ENCODE assay signal across 8 cellular contexts in the genomic region with DNA sequence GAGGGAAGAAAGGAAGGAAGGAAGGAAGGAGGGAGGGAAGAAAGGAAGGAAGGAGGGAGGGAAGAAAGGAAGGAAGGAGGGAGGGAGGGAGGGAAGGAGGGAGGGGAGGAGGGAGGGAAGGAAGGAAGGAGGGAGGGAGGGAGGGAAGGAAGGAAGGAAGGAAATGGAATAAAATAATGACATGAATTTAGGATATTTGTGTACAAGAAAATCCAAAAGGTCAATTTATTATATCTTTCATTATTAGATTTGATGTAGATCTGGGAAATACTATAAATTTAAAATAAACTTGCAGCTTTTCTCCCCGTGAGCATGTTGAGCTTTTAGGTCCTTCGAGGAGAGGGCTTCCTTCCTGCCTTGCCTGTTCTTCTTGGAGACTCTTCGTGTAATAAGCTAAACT.
"Had no signal": no experiment of that assay in that cellular context is flagged by ENCODE, and none has a peak within 500 bp of the region (broad histone marks: within the 10 kb centered on the region; RNA-seq: fewer than 3 reads in every experiment).

No MANE protein-coding gene starts in this region.

- H3K4me3 ChIP-seq: GM23248, HAP-1 had no signal

- ATAC-seq: HCT116 had no signal

- H3K4me3 Mint-ChIP-seq: HFFc6 had no signal

- H3K27ac Mint-ChIP-seq: HFFc6 had no signal

- H3K27ac ChIP-seq: GM23248, HL-60 had no signal

- H3K4me1 ChIP-seq: HAP-1 had no signal

- H3K9ac ChIP-seq: GM23248 had no signal

- H3K36me3 ChIP-seq: HAP-1 had no signal

- H2AFZ ChIP-seq: GM23248 had no signal

- H3K9me3 ChIP-seq: HAP-1 had no signal

- DNase-seq: GM23248, GOT3, H7, HFFc6, KBM-7 had no signal
